8 cellular contexts compared by ENCODE assay signal in the genomic region with DNA sequence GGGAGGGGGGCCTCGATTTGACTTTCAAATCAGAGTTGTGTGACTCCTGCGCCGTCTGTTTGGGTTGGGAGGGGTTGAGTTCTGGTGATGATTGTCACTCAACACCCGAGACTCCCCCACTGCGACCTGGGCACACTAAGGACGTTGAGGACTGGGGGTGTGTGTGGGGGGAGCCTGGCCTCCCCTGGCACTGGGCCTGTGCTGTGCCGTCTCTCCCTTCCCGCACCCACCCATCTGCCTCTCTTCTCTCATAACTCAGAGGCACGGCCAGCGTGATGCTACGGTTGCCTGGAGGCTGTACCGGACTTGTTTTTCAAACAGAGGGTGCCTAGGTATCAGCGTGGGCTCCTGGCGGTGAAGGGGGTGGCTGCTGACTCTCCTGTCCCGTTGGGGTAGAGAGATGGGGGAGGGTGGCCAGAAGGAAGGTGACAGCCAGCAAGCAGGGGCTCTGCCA. TPM values are rescaled to one million over a fixed set of nuclear protein-coding genes. Genes with fewer than 3 reads are reported as not detected.
DNase-seq lines count a peak whose midpoint lies in the region; TF ChIP-seq lines count a peak whose summit lies in the region.

No MANE protein-coding gene starts in this region.

- POLR2A ChIA-PET in OCI-LY7 (lab: Charles Lee): interaction anchor here (0.5 to 1.0 kb wide), 4 partner anchors 11 to 79 kb away, joined by 3 to 4 read pairs (median 3); no protein-coding TSS in a partner anchor

- DNase-seq in Calu3: no peak
- DNase-seq in OCI-LY7 (ENCODE audit: low spot score): peak; percentile 31
- DNase-seq in ovary: peak in 1 of 5 donors; percentile 62
- DNase-seq in CD1c-positive myeloid dendritic cell (ENCODE audit: extremely low spot score): no peak
- DNase-seq in NK-92 (lab: John Stamatoyannopoulos, UW; ENCODE audit: unreplicated experiment): no peak
- DNase-seq in NCI-H524 treated with DMSO at 0.1 percent for 48 hours (lab: John Stamatoyannopoulos, UW): no peak
- no peak for DNase-seq in GM03348 (ENCODE audit: low spot score)

- peak overlapping the region; percentile 74; the same call in 1 of the 2 replicates for H2AFZ ChIP-seq in OCI-LY7 (ENCODE audit: low read length)

- H3K9me2 ChIP-seq in OCI-LY7 (ENCODE audit: insufficient read depth, low read length): no peaks in the 10 kb centered on the region

- H3K36me3 ChIP-seq in OCI-LY7 (ENCODE audit: insufficient read depth, low read length) (no peaks in the 10 kb centered on the region), esophagus (ENCODE audit: control insufficient read depth in 2 of 2, insufficient read depth in 2 of 2, low read length in 1 of 2) (peaks cover 0 to 3% of the 10 kb centered on the region in 2 donors), ovary (no peaks in the 10 kb centered on the region)

- H3K27ac ChIP-seq in OCI-LY7 (ENCODE audit: low read depth, low read length, poor library complexity, severe bottlenecking) (no peak overlapping the region), esophagus (ENCODE audit: low read depth in 2 of 2, low read length in 1 of 2) (peak overlapping the region; percentile 17 to 22), ovary (peak overlapping the region; percentile 90 to 92)

- peaks cover 28% of the 10 kb centered on the region for H3K4me1 ChIP-seq in OCI-LY7 (ENCODE audit: insufficient read depth, low read length, poor library complexity, severe bottlenecking)
- peaks cover 0 to 11% of the 10 kb centered on the region in 2 donors for H3K4me1 ChIP-seq in esophagus (ENCODE audit: control insufficient read depth in 2 of 2, insufficient read depth in 2 of 2, low read length in 1 of 2)
- peaks cover 14% of the 10 kb centered on the region for H3K4me1 ChIP-seq in ovary (ENCODE audit: insufficient read depth)

- 39 to 48% methylated on average over 15 of the region's 15 CpGs for WGBS in esophagus, 2 donors
- 10 to 27% (median 19%) methylated on average over 15 of the region's 15 CpGs for WGBS in ovary, 3 donors

- peak overlapping the region; percentile 87 for H3K4me2 ChIP-seq in OCI-LY7 (ENCODE audit: low read length)

- H3K4me3 ChIP-seq in OCI-LY7 (ENCODE audit: low read depth, low read length, poor library complexity, severe bottlenecking): peak overlapping the region; percentile 76
- peak overlapping the region; percentile 63 to 86 for H3K4me3 ChIP-seq in esophagus (ENCODE audit: low read depth in 1 of 2, low read length in 2 of 2)
- peak overlapping the region; percentile 59 for H3K4me3 ChIP-seq in ovary

- TF ChIP-seq EP300 in ovary (IDR thresholded peaks at IDR 0.05): no peak

- intact Hi-C loops in Calu3 (cut with micrococcal nuclease; ENCODE audit: unreplicated experiment) (no loop called here), OCI-LY7 (cut with micrococcal nuclease; ENCODE audit: unreplicated experiment) (no loop called here), ovary (cut with DNase I) (loop anchor here in 1 of 4 donors (10.0 kb wide), 1 partner anchor 59 kb away; a partner anchor contains a TSS)

- peaks cover 44% of the 10 kb centered on the region for H3K4me1 Mint-ChIP-seq in Calu3 (ENCODE audit: low read depth, unreplicated experiment)

- TF ChIP-seq CTCF in Calu3 (IDR thresholded peaks at IDR 0.05; ENCODE audit: unreplicated experiment) (no peak), OCI-LY7 (conservative IDR thresholded peaks at IDR 0.05; ENCODE audit: low read length) (no peak), ovary (IDR thresholded peaks at IDR 0.05) (no peak)

- peaks cover 41% of the 10 kb centered on the region for H3K36me3 Mint-ChIP-seq in Calu3 (ENCODE audit: insufficient read depth, unreplicated experiment)

- H3K27me3 ChIP-seq in esophagus (ENCODE audit: control insufficient read depth in 1 of 2, insufficient read depth in 2 of 2, low read length in 2 of 2): no peaks in the 10 kb centered on the region
- H3K27me3 ChIP-seq in ovary: no peaks in the 10 kb centered on the region

- no peaks in the 10 kb centered on the region for H3K9me3 ChIP-seq in OCI-LY7 (ENCODE audit: low read length)
- H3K9me3 ChIP-seq in esophagus (ENCODE audit: control insufficient read depth in 2 of 2, insufficient read depth in 1 of 2, low read depth in 1 of 2, low read length in 1 of 2): no peaks in the 10 kb centered on the region
- no peaks in the 10 kb centered on the region for H3K9me3 ChIP-seq in ovary

- no TSS peak for BruUV-seq in Calu3 (replicated peaks; lab: Mats Ljungman, UMichigan)
- BruUV-seq in OCI-LY7 (replicated peaks; lab: Mats Ljungman, UMichigan): no TSS peak

- H3K27me3 Mint-ChIP-seq in Calu3 (ENCODE audit: unreplicated experiment): no peaks in the 10 kb centered on the region

- H3K4me3 Mint-ChIP-seq in Calu3 (ENCODE audit: low read depth, unreplicated experiment): peak overlapping the region; percentile 85

- CTCF ChIA-PET in Calu3 (lab: Charles Lee) (no interaction called here), OCI-LY7 (lab: Charles Lee; ENCODE audit: unreplicated experiment) (no interaction called here)

- no peaks in the 10 kb centered on the region for H3K79me2 ChIP-seq in OCI-LY7 (ENCODE audit: insufficient read depth, low read depth, low read length)

- H3K27ac Mint-ChIP-seq in Calu3 (ENCODE audit: unreplicated experiment): peak overlapping the region; percentile 47

- no peaks in the 10 kb centered on the region for H4K20me1 ChIP-seq in OCI-LY7 (ENCODE audit: insufficient read depth, low read length)

- no peaks in the 10 kb centered on the region for H3K9me3 Mint-ChIP-seq in Calu3 (ENCODE audit: low read depth, unreplicated experiment)

- no peak for TF ChIP-seq POLR2A in ovary (IDR thresholded peaks at IDR 0.05)

RNA-seq across cellular contexts. Expression of a gene that starts 56.7 kb away (rescaled TPM):
- total RNA-seq in Calu3 (2022) (273 and 293 TPM in 2 replicates), OCI-LY7 (2022) (36.7 and 50.7 TPM in 2 replicates), ovary (10 to 100 TPM; 28.7 to 60.8 (median 41.6) TPM)
- 29.0 and 33.7 TPM in 2 replicates for total RNA-seq in OCI-LY7 (2014; rRNA removed; shearing (Covaris generic))
- polyA plus RNA-seq in esophagus (10 to 100 TPM; 26.2 to 42.7 TPM), ovary (10 to 100 TPM; 15.3 to 24.5 TPM)

RNA-seq across cellular contexts. Expression of a gene that starts 57.2 kb away (rescaled TPM):
- total RNA-seq in Calu3 (2022) (133 and 139 TPM in 2 replicates), OCI-LY7 (2022) (248 and 266 TPM in 2 replicates), ovary (10 to 100 TPM; 56.2 to 89.7 (median 70.3) TPM)
- total RNA-seq in OCI-LY7 (2014; rRNA removed; shearing (Covaris generic)): 103 and 152 TPM in 2 replicates
- polyA plus RNA-seq in esophagus (10 to 100 TPM; 51.2 to 57.3 TPM), ovary (10 to 100 TPM; 62.1 to 94.4 TPM)
